ENCODE assay signal across 7 cellular contexts in the genomic region with DNA sequence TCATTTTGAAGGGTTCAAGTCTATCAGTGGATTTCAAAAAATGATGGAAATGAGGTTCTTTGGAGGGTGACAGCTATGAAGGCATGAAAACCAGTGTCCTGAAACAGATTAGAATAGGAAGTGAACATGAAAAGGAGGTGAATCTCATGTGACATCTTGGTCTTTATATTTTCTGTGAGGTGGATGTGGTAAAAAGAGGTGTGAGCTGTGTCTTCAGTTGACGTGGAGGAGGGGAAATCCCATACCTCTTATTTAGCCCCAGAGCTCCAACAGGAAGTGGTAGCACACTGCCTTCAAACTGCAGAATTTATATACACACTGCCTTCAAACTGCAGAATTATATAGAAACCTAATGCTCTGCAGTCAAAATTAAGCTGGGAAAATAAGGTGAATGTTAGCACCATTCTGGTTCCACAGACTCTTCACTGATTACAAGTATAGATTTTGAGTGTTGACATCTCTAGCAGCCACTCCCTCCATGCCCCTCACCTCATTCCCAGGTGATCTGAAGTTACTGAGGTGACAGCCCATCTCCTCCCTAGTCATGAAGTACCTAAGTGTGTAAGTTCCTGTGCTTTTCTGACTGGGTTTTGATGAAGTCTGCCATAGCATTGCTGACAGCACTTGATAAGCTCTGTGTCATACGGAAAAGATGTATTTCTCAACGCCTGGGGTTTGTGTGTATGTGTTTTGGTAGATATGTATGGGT. TPM values are rescaled to one million over a fixed set of nuclear protein-coding genes. Genes with fewer than 3 reads are reported as not detected.
DNase-seq lines count a peak whose midpoint lies in the region; ATAC-seq and TF ChIP-seq lines count a peak whose summit lies in the region.

No MANE protein-coding gene starts in this region.

- H3K4me1 ChIP-seq in gastrocnemius medialis, result peaks cover 7 to 40% of the 10 kb centered on the region in 2 donors

- H3K27ac Mint-ChIP-seq in nephron progenitor cell (no peak overlapping the region), Calu3 (ENCODE audit: unreplicated experiment) (no peak overlapping the region)

- H3K27me3 ChIP-seq in gastrocnemius medialis, result no peaks in the 10 kb centered on the region

- H3K4me3 Mint-ChIP-seq in nephron progenitor cell, result peak overlapping the region; percentile 32
- no peak overlapping the region for H3K4me3 Mint-ChIP-seq in Calu3 (ENCODE audit: low read depth, unreplicated experiment)

- in situ Hi-C loops in gastrocnemius medialis (cut with MboI; ENCODE audit: low sequenced_read_pairs in 4 of 4), result loop anchor here in 1 of 4 donors (5.0 kb wide), 1 partner anchor 40 kb away; no protein-coding TSS in a partner anchor

- peak; percentile 39 to 45 for DNase-seq in activated T-cell treated with anti-CD3 and anti-CD28 coated beads, Interleukin-2, amount 50 U/mL, for 48 hours
- no peak for DNase-seq in nephron progenitor cell
- no peak for DNase-seq in NCI-H1436 (lab: John Stamatoyannopoulos, UW)
- DNase-seq in gastrocnemius medialis, result no peak
- DNase-seq in Calu3, result no peak

- H3K4me1 Mint-ChIP-seq in nephron progenitor cell (peaks cover 50% of the 10 kb centered on the region), Calu3 (ENCODE audit: low read depth, unreplicated experiment) (peaks cover 20% of the 10 kb centered on the region)

- peak; percentile 46 for ATAC-seq in GM19452 (IDR thresholded peaks at IDR 0.05; ENCODE audit: unreplicated experiment)
- peak; percentile 27 for ATAC-seq in HG03565 (IDR thresholded peaks at IDR 0.05; ENCODE audit: unreplicated experiment)
- ATAC-seq in gastrocnemius medialis, result no peak

- no TSS peak for BruUV-seq in Calu3 (replicated peaks; lab: Mats Ljungman, UMichigan)

- H3K4me3 ChIP-seq in gastrocnemius medialis, result no peak overlapping the region

- CTCF ChIA-PET in Calu3 (lab: Charles Lee), result no interaction called here

- H3K9me3 ChIP-seq in gastrocnemius medialis, result no peaks in the 10 kb centered on the region

- H3K27ac ChIP-seq in gastrocnemius medialis, result no peak overlapping the region

- TF ChIP-seq POLR2A in gastrocnemius medialis (IDR thresholded peaks at IDR 0.05), result no peak

- TF ChIP-seq CTCF in nephron progenitor cell (IDR thresholded peaks at IDR 0.05) (no peak), gastrocnemius medialis (IDR thresholded peaks at IDR 0.05 in 4 of 5, conservative IDR thresholded peaks at IDR 0.05 in 1 of 5) (no peak), Calu3 (IDR thresholded peaks at IDR 0.05; ENCODE audit: unreplicated experiment) (no peak)

- H3K9me3 Mint-ChIP-seq in nephron progenitor cell (no peaks in the 10 kb centered on the region), Calu3 (ENCODE audit: low read depth, unreplicated experiment) (no peaks in the 10 kb centered on the region)

- H3K36me3 ChIP-seq in gastrocnemius medialis, result no peaks in the 10 kb centered on the region

- H3K36me3 Mint-ChIP-seq in nephron progenitor cell (ENCODE audit: low read depth) (no peaks in the 10 kb centered on the region), Calu3 (ENCODE audit: insufficient read depth, unreplicated experiment) (peaks cover 19% of the 10 kb centered on the region)

- no peaks in the 10 kb centered on the region for H3K27me3 Mint-ChIP-seq in nephron progenitor cell (ENCODE audit: low read depth, poor library complexity)
- peaks cover 7% of the 10 kb centered on the region for H3K27me3 Mint-ChIP-seq in Calu3 (ENCODE audit: unreplicated experiment)

- intact Hi-C loops in gastrocnemius medialis (cut with DNase I; ENCODE audit: low total_unique reads), result loop anchor here (5.0 kb wide), 1 partner anchor 50 kb away; no protein-coding TSS in a partner anchor
- intact Hi-C loops in Calu3 (cut with micrococcal nuclease; ENCODE audit: unreplicated experiment), result no loop called here

RNA-seq across cellular contexts. Expression of a gene that starts 2.6 kb away (rescaled TPM):
- total RNA-seq in gastrocnemius medialis (10 to 100 TPM in 2 of 4 donors, 1 to 10 TPM in 2; 7.2 to 33.4 (median 14.3) TPM), Calu3 (2022) (15.8 and 16.0 TPM in 2 replicates)

RNA-seq across cellular contexts. Expression of a gene that starts 34.8 kb away (rescaled TPM):
- total RNA-seq in gastrocnemius medialis (100 to 1,000 TPM in 1 of 4 donors, 10 to 100 TPM in 3; 53.0 to 145 (median 78.0) TPM), Calu3 (2022) (64.4 and 66.8 TPM in 2 replicates)

Comparison
In these comparisons a context has a peak if more than half of its experiments do, and no peak if none do; other contexts are left out.
1. ATAC-seq: peak in GM19452 (single experiment) and HG03565 (single experiment); none in gastrocnemius medialis (0 of 2).
2. DNase-seq: peak in activated T-cell treated with anti-CD3 and anti-CD28 coated beads, Interleukin-2, amount 50 U/mL, for 48 hours (2 of 2); none in nephron progenitor cell (single experiment), NCI-H1436 (single experiment), gastrocnemius medialis (0 of 2) and Calu3 (single experiment).